8 cellular contexts compared by ENCODE assay signal in genomic region chr9:132769895-132770774, GRCh38.
DNase-seq lines count a peak whose midpoint lies in the region; ATAC-seq and TF ChIP-seq lines count a peak whose summit lies in the region.

No MANE protein-coding gene starts in this region.

- peaks cover 28% of the 10 kb centered on the region for H3K4me1 Mint-ChIP-seq in CD8-positive, alpha-beta T cell (ENCODE audit: low read depth)

- peaks cover 9% of the 10 kb centered on the region for H3K36me3 Mint-ChIP-seq in CD8-positive, alpha-beta T cell

- peak overlapping the region; percentile 96 for H3K4me3 ChIP-seq in CD8-positive, alpha-beta T cell (ENCODE audit: low read depth, low read length)
- peak overlapping the region; percentile 95 for H3K4me3 ChIP-seq in Loucy (ENCODE audit: low read length, poor library complexity, severe bottlenecking)
- peak overlapping the region; percentile 75 to 96 for H3K4me3 ChIP-seq in left lung

- H3K27me3 Mint-ChIP-seq in CD8-positive, alpha-beta T cell (ENCODE audit: low read depth) = no peaks in the 10 kb centered on the region

- no peaks in the 10 kb centered on the region; the same call in 1 of the 2 replicates for H3F3A ChIP-seq in Loucy (ENCODE audit: low read depth)

- intact Hi-C loops in CD8-positive, alpha-beta T cell (cut with DNase I, micrococcal nuclease) = loop anchor here (1.0 to 5.0 kb wide), 3 partner anchors 30 to 100 kb away; partner anchors contain the start of gene GTF3C4 (in 2 of the 2)
- intact Hi-C loops in left lung (cut with DNase I) = no loop called here

- H3K9me3 ChIP-seq in CD8-positive, alpha-beta T cell (ENCODE audit: low read length) = no peaks in the 10 kb centered on the region
- H3K9me3 ChIP-seq in Loucy (ENCODE audit: insufficient read depth, low read depth, low read length) (no peaks in the 10 kb centered on the region), left lung (no peaks in the 10 kb centered on the region)

- POLR2A ChIA-PET in CD8-positive, alpha-beta T cell (lab: Charles Lee) = interaction anchor here (1.0 to 1.7 kb wide), 2 partner anchors 99 to 174 kb away, joined by 3 to 12 read pairs; partner anchors contain the start of genes DDX31, GTF3C4 and TSC1

- no peaks in the 10 kb centered on the region for H3K9me2 ChIP-seq in Loucy (replicated peaks; ENCODE audit: low read depth, low read length)

- H3K27me3 ChIP-seq in CD8-positive, alpha-beta T cell (ENCODE audit: insufficient read depth, low read length) = no peaks in the 10 kb centered on the region
- H3K27me3 ChIP-seq in Loucy (ENCODE audit: insufficient read depth, low read length, poor library complexity, severe bottlenecking) (no peaks in the 10 kb centered on the region), left lung (no peaks in the 10 kb centered on the region)

- CTCF ChIA-PET in CD8-positive, alpha-beta T cell (lab: Charles Lee) = interaction anchor here (1.0 kb wide), 1 partner anchor 12 kb away, joined by 7 read pairs; no protein-coding TSS in a partner anchor

- no peak for TF ChIP-seq CTCF in CD8-positive, alpha-beta T cell (IDR thresholded peaks at IDR 0.05)
- TF ChIP-seq CTCF in Loucy (conservative IDR thresholded peaks at IDR 0.05; ENCODE audit: low read length) (no peak), left lung (IDR thresholded peaks at IDR 0.05) (no peak)

- H3K9me3 Mint-ChIP-seq in CD8-positive, alpha-beta T cell = peaks cover 5% of the 10 kb centered on the region

- H4K20me1 ChIP-seq in Loucy (ENCODE audit: insufficient read depth, low read length, poor library complexity, severe bottlenecking) = no peaks in the 10 kb centered on the region

- peak overlapping the region; percentile 89 for H3K9ac ChIP-seq in Loucy (ENCODE audit: low read depth, low read length, poor library complexity, severe bottlenecking)

- H3K79me2 ChIP-seq in Loucy (ENCODE audit: insufficient read depth, low read length) = peaks cover 7% of the 10 kb centered on the region; the same call in 1 of the 2 replicates

- peak; percentile 28 to 77 (median 55) for DNase-seq in CD8-positive, alpha-beta T cell
- DNase-seq in activated CD4-positive, alpha-beta T cell treated with anti-CD3 and anti-CD28 coated beads for 24 hours (ENCODE audit: low read depth in 2 of 2) = peak; percentile 28 to 42
- DNase-seq in dedifferentiated amniotic fluid mesenchymal stem cell (ENCODE audit: extremely low spot score) (peak; percentile 23), left lung (peak; percentile 77 to 91)
- DNase-seq in stimulated activated CD4-positive, alpha-beta T cell treated with anti-CD3 and anti-CD28 coated beads, Interleukin-4, amount 100 ng/mL, for 1 hour = peak; percentile 66

- H2AFZ ChIP-seq in Loucy (ENCODE audit: low read length) = peak overlapping the region; percentile 93

- peaks cover 6% of the 10 kb centered on the region for H3K4me1 ChIP-seq in CD8-positive, alpha-beta T cell (ENCODE audit: insufficient read depth, low read length)
- peaks cover 13% of the 10 kb centered on the region for H3K4me1 ChIP-seq in Loucy (ENCODE audit: insufficient read depth, low read length, poor library complexity, severe bottlenecking)
- peaks cover 5 to 11% of the 10 kb centered on the region in 2 donors for H3K4me1 ChIP-seq in left lung

- H3K4me3 Mint-ChIP-seq in CD8-positive, alpha-beta T cell = peak overlapping the region; percentile 97

- peak overlapping the region; percentile 86 for H3K27ac ChIP-seq in CD8-positive, alpha-beta T cell (ENCODE audit: low read depth, low read length)
- H3K27ac ChIP-seq in left lung = peak overlapping the region; percentile 83 to 88

- peak overlapping the region; percentile 90 for H3K4me2 ChIP-seq in Loucy (ENCODE audit: low read depth, low read length, poor library complexity, severe bottlenecking)

- H3K36me3 ChIP-seq in CD8-positive, alpha-beta T cell (ENCODE audit: insufficient read depth, low read length) = no peaks in the 10 kb centered on the region
- H3K36me3 ChIP-seq in Loucy (ENCODE audit: insufficient read depth, low read length) (no peaks in the 10 kb centered on the region), left lung (no peaks in the 10 kb centered on the region)

- peak overlapping the region; percentile 95 for H3K27ac Mint-ChIP-seq in CD8-positive, alpha-beta T cell

- ATAC-seq in CD8-positive, alpha-beta T cell = peak; percentile 73
- ATAC-seq in GM19455 (IDR thresholded peaks at IDR 0.05; ENCODE audit: unreplicated experiment) = peak; percentile 61
- ATAC-seq in left lung = peak; percentile 94
- no peak for ATAC-seq in HG02571 (IDR thresholded peaks at IDR 0.05; ENCODE audit: unreplicated experiment)

Comparison
In these comparisons a context has a peak if more than half of its experiments do, and no peak if none do; other contexts are left out.
1. DNase-seq: peak in every context shown above with its lines; median percentile 84 in left lung; 66 in stimulated activated CD4-positive, alpha-beta T cell treated with anti-CD3 and anti-CD28 coated beads, Interleukin-4, amount 100 ng/mL, for 1 hour; 55 in CD8-positive, alpha-beta T cell; 35 in activated CD4-positive, alpha-beta T cell treated with anti-CD3 and anti-CD28 coated beads for 24 hours; 23 in dedifferentiated amniotic fluid mesenchymal stem cell.
2. intact Hi-C loops: an anchor here in CD8-positive, alpha-beta T cell (1.0 to 5.0 kb wide); none called in left lung.